1 cellular context compared by ENCODE assay signal in genomic region chr1:11320153-11320936, GRCh38.
TF ChIP-seq lines count a peak whose summit lies in the region.

No MANE protein-coding gene starts in this region.

TF ChIP-seq in WTC11, 78 proteins besides CTCF, POLR2A, EP300 and RAD21 (continued from another document):
- TF ChIP-seq AFF4 (CRISPR knock-in tag; IDR thresholded peaks at IDR 0.05; ENCODE audit: borderline replicate concordance) (no peak), ZNF317 (CRISPR knock-in tag; IDR thresholded peaks at IDR 0.05; ENCODE audit: borderline replicate concordance, low read depth) (no peak), RELA (CRISPR knock-in tag; IDR thresholded peaks at IDR 0.05; ENCODE audit: borderline replicate concordance) (no peak), CREM (CRISPR knock-in tag; IDR thresholded peaks at IDR 0.05) (no peak), ZNF219 (CRISPR knock-in tag; IDR thresholded peaks at IDR 0.05; ENCODE audit: borderline replicate concordance) (no peak), PRDM15 (CRISPR knock-in tag; IDR thresholded peaks at IDR 0.05) (peak; percentile 51; the same call in 1 of the 2 replicates), ZNF512 (CRISPR knock-in tag; IDR thresholded peaks at IDR 0.05; ENCODE audit: borderline replicate concordance) (no peak), PREB (CRISPR knock-in tag; IDR thresholded peaks at IDR 0.05; ENCODE audit: borderline replicate concordance) (no peak), JUN (CRISPR knock-in tag; IDR thresholded peaks at IDR 0.05) (no peak), FOXK1 (CRISPR knock-in tag; IDR thresholded peaks at IDR 0.05) (no peak), NR1H2 (CRISPR knock-in tag; IDR thresholded peaks at IDR 0.05) (no peak), HMGA2 (CRISPR knock-in tag; IDR thresholded peaks at IDR 0.05) (no peak)
- TF ChIP-seq, protein P1, sequence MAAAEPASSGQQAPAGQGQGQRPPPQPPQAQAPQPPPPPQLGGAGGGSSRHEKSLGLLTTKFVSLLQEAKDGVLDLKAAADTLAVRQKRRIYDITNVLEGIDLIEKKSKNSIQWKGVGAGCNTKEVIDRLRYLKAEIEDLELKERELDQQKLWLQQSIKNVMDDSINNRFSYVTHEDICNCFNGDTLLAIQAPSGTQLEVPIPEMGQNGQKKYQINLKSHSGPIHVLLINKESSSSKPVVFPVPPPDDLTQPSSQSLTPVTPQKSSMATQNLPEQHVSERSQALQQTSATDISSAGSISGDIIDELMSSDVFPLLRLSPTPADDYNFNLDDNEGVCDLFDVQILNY (CRISPR knock-in tag; IDR thresholded peaks at IDR 0.05): no peak
- TF ChIP-seq, protein P2, sequence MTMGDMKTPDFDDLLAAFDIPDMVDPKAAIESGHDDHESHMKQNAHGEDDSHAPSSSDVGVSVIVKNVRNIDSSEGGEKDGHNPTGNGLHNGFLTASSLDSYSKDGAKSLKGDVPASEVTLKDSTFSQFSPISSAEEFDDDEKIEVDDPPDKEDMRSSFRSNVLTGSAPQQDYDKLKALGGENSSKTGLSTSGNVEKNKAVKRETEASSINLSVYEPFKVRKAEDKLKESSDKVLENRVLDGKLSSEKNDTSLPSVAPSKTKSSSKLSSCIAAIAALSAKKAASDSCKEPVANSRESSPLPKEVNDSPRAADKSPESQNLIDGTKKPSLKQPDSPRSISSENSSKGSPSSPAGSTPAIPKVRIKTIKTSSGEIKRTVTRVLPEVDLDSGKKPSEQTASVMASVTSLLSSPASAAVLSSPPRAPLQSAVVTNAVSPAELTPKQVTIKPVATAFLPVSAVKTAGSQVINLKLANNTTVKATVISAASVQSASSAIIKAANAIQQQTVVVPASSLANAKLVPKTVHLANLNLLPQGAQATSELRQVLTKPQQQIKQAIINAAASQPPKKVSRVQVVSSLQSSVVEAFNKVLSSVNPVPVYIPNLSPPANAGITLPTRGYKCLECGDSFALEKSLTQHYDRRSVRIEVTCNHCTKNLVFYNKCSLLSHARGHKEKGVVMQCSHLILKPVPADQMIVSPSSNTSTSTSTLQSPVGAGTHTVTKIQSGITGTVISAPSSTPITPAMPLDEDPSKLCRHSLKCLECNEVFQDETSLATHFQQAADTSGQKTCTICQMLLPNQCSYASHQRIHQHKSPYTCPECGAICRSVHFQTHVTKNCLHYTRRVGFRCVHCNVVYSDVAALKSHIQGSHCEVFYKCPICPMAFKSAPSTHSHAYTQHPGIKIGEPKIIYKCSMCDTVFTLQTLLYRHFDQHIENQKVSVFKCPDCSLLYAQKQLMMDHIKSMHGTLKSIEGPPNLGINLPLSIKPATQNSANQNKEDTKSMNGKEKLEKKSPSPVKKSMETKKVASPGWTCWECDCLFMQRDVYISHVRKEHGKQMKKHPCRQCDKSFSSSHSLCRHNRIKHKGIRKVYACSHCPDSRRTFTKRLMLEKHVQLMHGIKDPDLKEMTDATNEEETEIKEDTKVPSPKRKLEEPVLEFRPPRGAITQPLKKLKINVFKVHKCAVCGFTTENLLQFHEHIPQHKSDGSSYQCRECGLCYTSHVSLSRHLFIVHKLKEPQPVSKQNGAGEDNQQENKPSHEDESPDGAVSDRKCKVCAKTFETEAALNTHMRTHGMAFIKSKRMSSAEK (CRISPR knock-in tag; IDR thresholded peaks at IDR 0.05; ENCODE audit: borderline replicate concordance): no peak
- TF ChIP-seq, protein P3, sequence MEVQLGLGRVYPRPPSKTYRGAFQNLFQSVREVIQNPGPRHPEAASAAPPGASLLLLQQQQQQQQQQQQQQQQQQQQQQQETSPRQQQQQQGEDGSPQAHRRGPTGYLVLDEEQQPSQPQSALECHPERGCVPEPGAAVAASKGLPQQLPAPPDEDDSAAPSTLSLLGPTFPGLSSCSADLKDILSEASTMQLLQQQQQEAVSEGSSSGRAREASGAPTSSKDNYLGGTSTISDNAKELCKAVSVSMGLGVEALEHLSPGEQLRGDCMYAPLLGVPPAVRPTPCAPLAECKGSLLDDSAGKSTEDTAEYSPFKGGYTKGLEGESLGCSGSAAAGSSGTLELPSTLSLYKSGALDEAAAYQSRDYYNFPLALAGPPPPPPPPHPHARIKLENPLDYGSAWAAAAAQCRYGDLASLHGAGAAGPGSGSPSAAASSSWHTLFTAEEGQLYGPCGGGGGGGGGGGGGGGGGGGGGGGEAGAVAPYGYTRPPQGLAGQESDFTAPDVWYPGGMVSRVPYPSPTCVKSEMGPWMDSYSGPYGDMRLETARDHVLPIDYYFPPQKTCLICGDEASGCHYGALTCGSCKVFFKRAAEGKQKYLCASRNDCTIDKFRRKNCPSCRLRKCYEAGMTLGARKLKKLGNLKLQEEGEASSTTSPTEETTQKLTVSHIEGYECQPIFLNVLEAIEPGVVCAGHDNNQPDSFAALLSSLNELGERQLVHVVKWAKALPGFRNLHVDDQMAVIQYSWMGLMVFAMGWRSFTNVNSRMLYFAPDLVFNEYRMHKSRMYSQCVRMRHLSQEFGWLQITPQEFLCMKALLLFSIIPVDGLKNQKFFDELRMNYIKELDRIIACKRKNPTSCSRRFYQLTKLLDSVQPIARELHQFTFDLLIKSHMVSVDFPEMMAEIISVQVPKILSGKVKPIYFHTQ (CRISPR knock-in tag; IDR thresholded peaks at IDR 0.05): no peak
